11 cellular contexts compared by ENCODE assay signal in the genomic region with DNA sequence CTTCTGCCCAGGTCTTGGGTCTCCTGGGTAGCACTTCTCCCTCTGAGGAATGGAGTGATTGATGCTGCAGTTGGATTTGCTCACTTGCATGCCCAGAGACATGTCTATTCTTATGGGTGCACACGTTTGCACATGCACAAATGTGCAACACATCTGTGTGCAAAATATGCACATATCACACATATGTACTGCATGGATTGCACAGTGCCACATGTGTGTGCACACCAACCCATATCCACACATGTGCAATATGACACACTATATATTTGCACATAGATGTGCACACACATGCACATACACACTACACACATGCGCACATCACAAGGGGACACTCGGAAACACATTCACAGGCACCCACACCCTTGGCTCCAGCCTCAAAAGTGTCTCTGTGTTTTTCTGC. TPM values are rescaled to one million over a fixed set of nuclear protein-coding genes. Genes with fewer than 3 reads are reported as not detected.
DNase-seq lines count a peak whose midpoint lies in the region; ATAC-seq and TF ChIP-seq lines count a peak whose summit lies in the region.
"Had no signal": no experiment of that assay in that cellular context is flagged by ENCODE, and none has a peak within 500 bp of the region (broad histone marks: within the 10 kb centered on the region; RNA-seq: fewer than 3 reads in every experiment).

No MANE protein-coding gene starts in this region.

- no peaks in the 10 kb centered on the region for H3K9me3 ChIP-seq in right atrium auricular region
- no peaks in the 10 kb centered on the region for H3K9me3 ChIP-seq in psoas muscle

- peaks cover 5% of the 10 kb centered on the region for H3K27me3 Mint-ChIP-seq in WTC11 (ENCODE audit: low read depth)

- POLR2A ChIA-PET in WTC11 (lab: Charles Lee): interaction anchor here (1.3 kb wide), 1 partner anchor 22 kb away, joined by 4 read pairs; no protein-coding TSS in a partner anchor

- TF ChIP-seq CTCF in right atrium auricular region (IDR thresholded peaks at IDR 0.05) (no peak), foreskin fibroblast (IDR thresholded peaks at IDR 0.05; ENCODE audit: low read depth, low read length) (no peak), psoas muscle (IDR thresholded peaks at IDR 0.05) (no peak), WTC11 (IDR thresholded peaks at IDR 0.05) (no peak)

- H3K4me1 ChIP-seq in right atrium auricular region: peaks cover 0 to 79% of the 10 kb centered on the region in 2 donors
- H3K4me1 ChIP-seq in psoas muscle: peaks cover 52% of the 10 kb centered on the region

- no peaks in the 10 kb centered on the region for H3K36me3 ChIP-seq in right atrium auricular region
- no peaks in the 10 kb centered on the region for H3K36me3 ChIP-seq in psoas muscle (ENCODE audit: insufficient read depth in 1 of 2, low read depth in 1 of 2)

- H3K36me3 Mint-ChIP-seq in WTC11: no peaks in the 10 kb centered on the region

- 23 to 34% (median 26%) methylated on average over 3 of the region's 3 CpGs for whole genome bisulfite sequencing in psoas muscle, 3 donors

- H3K4me1 Mint-ChIP-seq in WTC11: peaks cover 54% of the 10 kb centered on the region

- intact Hi-C loops in left cardiac atrium (cut with DNase I): no loop called here
- intact Hi-C loops in psoas muscle (cut with DNase I): loop anchor here in 1 of 2 donors (10.0 kb wide), 1 partner anchor 277 kb away; no protein-coding TSS in a partner anchor

- no peak overlapping the region for H3K27ac Mint-ChIP-seq in WTC11

- H3K4me3 ChIP-seq in right atrium auricular region (peak overlapping the region in 1 of 2 donors; percentile 54), foreskin fibroblast (ENCODE audit: low read depth in 1 of 2, low read length in 2 of 2) (peak overlapping the region; percentile 47 to 72), psoas muscle (peak overlapping the region; percentile 72)

- CTCF ChIA-PET in WTC11 (lab: Charles Lee): interaction anchor here (0.5 to 12.5 kb wide), 10 partner anchors 12 to 103 kb away, joined by 3 to 145 read pairs (median 4); partner anchors contain the start of genes GNAT1 and HYAL2

- ATAC-seq in left cardiac atrium (no peak), psoas muscle (no peak), WTC11 (no peak), GM21447 (IDR thresholded peaks at IDR 0.05; ENCODE audit: unreplicated experiment) (no peak), GM21737 (IDR thresholded peaks at IDR 0.05; ENCODE audit: unreplicated experiment) (no peak)

- H3K4me3 Mint-ChIP-seq in WTC11: no peak overlapping the region

- peak overlapping the region; percentile 92 to 97 for H3K27ac ChIP-seq in right atrium auricular region
- H3K27ac ChIP-seq in psoas muscle: peak overlapping the region; percentile 82

- DNase-seq in right atrium auricular region (ENCODE audit: low spot score) (no peak), left cardiac atrium (no peak), foreskin fibroblast (peak in 1 of 2 donors; percentile 35), psoas muscle (no peak), WTC11 (ENCODE audit: low spot score) (no peak), NCI-H748 treated with DMSO at 0.1 percent for 48 hours (lab: John Stamatoyannopoulos, UW) (no peak)
- DNase-seq: activated CD4-positive, alpha-beta T cell treated with anti-CD3 and anti-CD28 coated beads, Interleukin-2, amount 50 U/mL, for 48 hours; activated effector memory CD4-positive, alpha-beta T cell treated with anti-CD3 and anti-CD28 coated beads, Interleukin-2, amount 50 U/mL, for 16 hours had no signal

- H3K27me3 ChIP-seq in right atrium auricular region (no peaks in the 10 kb centered on the region), psoas muscle (ENCODE audit: insufficient read depth in 3 of 3, low read length in 2 of 3) (no peaks in the 10 kb centered on the region)

- no peaks in the 10 kb centered on the region for H3K9me3 Mint-ChIP-seq in WTC11

TF ChIP-seq in WTC11, 78 proteins besides CTCF, POLR2A, EP300 and RAD21 (continues in another document):
- TF ChIP-seq, protein P1, sequence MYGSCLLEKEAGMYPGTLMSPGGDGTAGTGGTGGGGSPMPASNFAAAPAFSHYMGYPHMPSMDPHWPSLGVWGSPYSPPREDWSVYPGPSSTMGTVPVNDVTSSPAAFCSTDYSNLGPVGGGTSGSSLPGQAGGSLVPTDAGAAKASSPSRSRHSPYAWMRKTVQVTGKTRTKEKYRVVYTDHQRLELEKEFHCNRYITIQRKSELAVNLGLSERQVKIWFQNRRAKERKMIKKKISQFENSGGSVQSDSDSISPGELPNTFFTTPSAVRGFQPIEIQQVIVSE (CRISPR knock-in tag; IDR thresholded peaks at IDR 0.05; ENCODE audit: borderline replicate concordance): no peak
- no peak for TF ChIP-seq GRHL2 (CRISPR knock-in tag; IDR thresholded peaks at IDR 0.05; ENCODE audit: insufficient replicate concordance, severe bottlenecking)
- TF ChIP-seq SP1 (CRISPR knock-in tag; conservative IDR thresholded peaks at IDR 0.05): no peak
- TF ChIP-seq, protein P2, sequence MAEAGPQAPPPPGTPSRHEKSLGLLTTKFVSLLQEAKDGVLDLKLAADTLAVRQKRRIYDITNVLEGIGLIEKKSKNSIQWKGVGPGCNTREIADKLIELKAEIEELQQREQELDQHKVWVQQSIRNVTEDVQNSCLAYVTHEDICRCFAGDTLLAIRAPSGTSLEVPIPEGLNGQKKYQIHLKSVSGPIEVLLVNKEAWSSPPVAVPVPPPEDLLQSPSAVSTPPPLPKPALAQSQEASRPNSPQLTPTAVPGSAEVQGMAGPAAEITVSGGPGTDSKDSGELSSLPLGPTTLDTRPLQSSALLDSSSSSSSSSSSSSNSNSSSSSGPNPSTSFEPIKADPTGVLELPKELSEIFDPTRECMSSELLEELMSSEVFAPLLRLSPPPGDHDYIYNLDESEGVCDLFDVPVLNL (CRISPR knock-in tag; IDR thresholded peaks at IDR 0.05; ENCODE audit: borderline replicate concordance, low read depth): no peak
- TF ChIP-seq ZNF232 (CRISPR knock-in tag; IDR thresholded peaks at IDR 0.05): no peak
- no peak for TF ChIP-seq ZNF416 (CRISPR knock-in tag; IDR thresholded peaks at IDR 0.05)
- TF ChIP-seq ZNF138 (CRISPR knock-in tag; conservative IDR thresholded peaks at IDR 0.05): no peak
- TF ChIP-seq, protein P3, sequence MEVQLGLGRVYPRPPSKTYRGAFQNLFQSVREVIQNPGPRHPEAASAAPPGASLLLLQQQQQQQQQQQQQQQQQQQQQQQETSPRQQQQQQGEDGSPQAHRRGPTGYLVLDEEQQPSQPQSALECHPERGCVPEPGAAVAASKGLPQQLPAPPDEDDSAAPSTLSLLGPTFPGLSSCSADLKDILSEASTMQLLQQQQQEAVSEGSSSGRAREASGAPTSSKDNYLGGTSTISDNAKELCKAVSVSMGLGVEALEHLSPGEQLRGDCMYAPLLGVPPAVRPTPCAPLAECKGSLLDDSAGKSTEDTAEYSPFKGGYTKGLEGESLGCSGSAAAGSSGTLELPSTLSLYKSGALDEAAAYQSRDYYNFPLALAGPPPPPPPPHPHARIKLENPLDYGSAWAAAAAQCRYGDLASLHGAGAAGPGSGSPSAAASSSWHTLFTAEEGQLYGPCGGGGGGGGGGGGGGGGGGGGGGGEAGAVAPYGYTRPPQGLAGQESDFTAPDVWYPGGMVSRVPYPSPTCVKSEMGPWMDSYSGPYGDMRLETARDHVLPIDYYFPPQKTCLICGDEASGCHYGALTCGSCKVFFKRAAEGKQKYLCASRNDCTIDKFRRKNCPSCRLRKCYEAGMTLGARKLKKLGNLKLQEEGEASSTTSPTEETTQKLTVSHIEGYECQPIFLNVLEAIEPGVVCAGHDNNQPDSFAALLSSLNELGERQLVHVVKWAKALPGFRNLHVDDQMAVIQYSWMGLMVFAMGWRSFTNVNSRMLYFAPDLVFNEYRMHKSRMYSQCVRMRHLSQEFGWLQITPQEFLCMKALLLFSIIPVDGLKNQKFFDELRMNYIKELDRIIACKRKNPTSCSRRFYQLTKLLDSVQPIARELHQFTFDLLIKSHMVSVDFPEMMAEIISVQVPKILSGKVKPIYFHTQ (CRISPR knock-in tag; IDR thresholded peaks at IDR 0.05): no peak
- TF ChIP-seq ETV6 (CRISPR knock-in tag; IDR thresholded peaks at IDR 0.05): no peak
- no peak for TF ChIP-seq CBFB (CRISPR knock-in tag; IDR thresholded peaks at IDR 0.05; ENCODE audit: low read depth)
- no peak for TF ChIP-seq SOX15 (CRISPR knock-in tag; IDR thresholded peaks at IDR 0.05)
- no peak for TF ChIP-seq ZNF396 (CRISPR knock-in tag; IDR thresholded peaks at IDR 0.05; ENCODE audit: borderline replicate concordance)

RNA-seq across cellular contexts. Expression of gene SEMA3B, which starts 0.7 kb away (rescaled TPM):
- total RNA-seq in right atrium auricular region (10 to 100 TPM; 15.4 to 20.0 TPM), left cardiac atrium (10 to 100 TPM; 14.3 to 32.6 TPM), psoas muscle (1 to 10 TPM; 3.1 to 6.8 (median 4.3) TPM), WTC11 (2021) (7.3 to 9.0 TPM (median 8.7 TPM) in 3 replicates)
- polyA plus RNA-seq in psoas muscle: 1 to 10 TPM; 2.1 to 3.4 (median 2.2) TPM

RNA-seq across cellular contexts. Expression of gene LSMEM2, which starts 10.6 kb away (rescaled TPM):
- 10 to 100 TPM in 1 of 2 donors, 1 to 10 TPM in 1; 9.0 to 10.6 TPM for total RNA-seq in right atrium auricular region
- 1 to 10 TPM; 1.4 to 6.6 TPM for total RNA-seq in left cardiac atrium
- 10 to 100 TPM in 1 of 4 donors, 1 to 10 TPM in 2, under 1 TPM in 1; 0.84 to 13.1 (median 1.1) TPM for total RNA-seq in psoas muscle
- polyA plus RNA-seq in psoas muscle: 1 to 10 TPM in 1 of 3 donors, under 1 TPM in 2; 0.61 to 1.6 (median 0.66) TPM
- total RNA-seq in WTC11 (2021): 0.41 to 0.60 TPM (median 0.57 TPM) in 3 replicates
- total RNA-seq: T-helper 2 cell treated with Interferon-gamma antibody and Interleukin-4, amounts not matched to agents 100 ng/mL and 5 ng/mL, for 36 hours had no signal

RNA-seq across cellular contexts. Expression of gene IFRD2, which starts 24.0 kb away (rescaled TPM):
- total RNA-seq in right atrium auricular region (10 to 100 TPM; 51.0 to 58.5 TPM), left cardiac atrium (10 to 100 TPM; 53.1 to 68.8 TPM), psoas muscle (100 to 1,000 TPM in 3 of 4 donors, 10 to 100 TPM in 1; 77.2 to 145 (median 119) TPM), WTC11 (2021) (63.2 to 92.0 TPM (median 75.6 TPM) in 3 replicates)
- polyA plus RNA-seq in psoas muscle: 100 to 1,000 TPM; 129 to 175 (median 151) TPM

RNA-seq across cellular contexts. Expression of gene HYAL3, which starts 30.9 kb away (rescaled TPM):
- total RNA-seq in right atrium auricular region (1 to 10 TPM in 1 of 2 donors, under 1 TPM in 1; 0.74 to 3.5 TPM), left cardiac atrium (1 to 10 TPM; 1.7 to 1.8 TPM), psoas muscle (1 to 10 TPM in 1 of 4 donors, under 1 TPM in 3; 0.28 to 2.1 (median 0.65) TPM), WTC11 (2021) (2.9 to 3.8 TPM (median 3.2 TPM) in 3 replicates)
- polyA plus RNA-seq in psoas muscle: 1 to 10 TPM in 2 of 3 donors, under 1 TPM in 1; 0.23 to 3.4 (median 1.2) TPM

RNA-seq across cellular contexts. Expression of gene NAA80, which starts 30.9 kb away (rescaled TPM):
- 10 to 100 TPM in 1 of 2 donors, 1 to 10 TPM in 1; 9.0 to 10.7 TPM for total RNA-seq in right atrium auricular region
- total RNA-seq in left cardiac atrium: 1 to 10 TPM; 5.8 to 7.2 TPM
- 1 to 10 TPM; 7.9 to 9.7 (median 8.3) TPM for total RNA-seq in psoas muscle
- 10 to 100 TPM in 1 of 3 donors, 1 to 10 TPM in 2; 6.8 to 12.8 (median 10.0) TPM for polyA plus RNA-seq in psoas muscle
- 13.7 to 17.3 TPM (median 13.7 TPM) in 3 replicates for total RNA-seq in WTC11 (2021)
